9 cellular contexts compared by ENCODE assay signal in genomic region chr14:36524874-36525745, GRCh38. TPM values are rescaled to one million over a fixed set of nuclear protein-coding genes. Genes with fewer than 3 reads are reported as not detected.
DNase-seq lines count a peak whose midpoint lies in the region; ATAC-seq, FAIRE-seq and TF ChIP-seq lines count a peak whose summit lies in the region.
"Had no signal": no experiment of that assay in that cellular context is flagged by ENCODE, and none has a peak within 500 bp of the region (broad histone marks: within the 10 kb centered on the region; RNA-seq: fewer than 3 reads in every experiment).

No MANE protein-coding gene starts in this region.

- FAIRE-seq in HepG2 (lab: Jason Lieb, UNC) (peak; percentile 8), GM12891 (lab: Jason Lieb, UNC) (no peak)

- no peak overlapping the region for H3K9ac ChIP-seq in HepG2 (ENCODE audit: insufficient read depth, low read depth, low read length)

- in situ Hi-C loops in HAP-1 (cut with MboI; ENCODE audit: low sequenced_read_pairs) (loop anchor here (25.0 kb wide), 1 partner anchor 438 kb away; no protein-coding TSS in a partner anchor), HepG2 (cut with HindIII; ENCODE audit: extremely low pct_ligation_motif_present, low pct_unique_long_range_greater_than_20kb) (loop anchor here (10.0 kb wide), 2 partner anchors 320 to 450 kb away; no protein-coding TSS in a partner anchor)

- no TSS peak for BruUV-seq in HepG2 (replicated peaks; lab: Mats Ljungman, UMichigan)

- H3K9me3 ChIP-seq in HAP-1 (no peaks in the 10 kb centered on the region), HepG2 (ENCODE audit: low read length) (no peaks in the 10 kb centered on the region)

- intact Hi-C loops in HepG2 (cut with micrococcal nuclease; ENCODE audit: unreplicated experiment), result loop anchor here (1.0 to 10.0 kb wide), 3 partner anchors 320 to 455 kb away; no protein-coding TSS in a partner anchor

- CTCF ChIA-PET in HepG2 (lab: Yijun Ruan, JAX; ENCODE audit: low intra/inter-chr PET ratio, low total read pairs), result interaction anchor here (1.1 to 1.4 kb wide), 2 partner anchors 32 to 454 kb away, joined by 3 to 4 read pairs; no protein-coding TSS in a partner anchor

- TF ChIP-seq RAD21 in HepG2 (CRISPR knock-in tag; IDR thresholded peaks at IDR 0.05), result peak; percentile 53; the same call in 1 of the 2 replicates

- H4K20me1 ChIP-seq in HepG2 (ENCODE audit: insufficient read depth, low read length), result no peaks in the 10 kb centered on the region; the same call in 1 of the 2 replicates

- TF ChIP-seq EP300 in HepG2 (IDR thresholded peaks at IDR 0.05; ENCODE audit: low read depth in 2 of 2, low read length in 2 of 2), result no peak
- no peak for TF ChIP-seq EP300 in HepG2 (CRISPR knock-in tag; IDR thresholded peaks at IDR 0.05; ENCODE audit: borderline replicate concordance)

- H3K36me3 ChIP-seq in HAP-1 (replicated peaks) (no peaks in the 10 kb centered on the region), HepG2 (replicated peaks in 1 of 2; ENCODE audit: control insufficient read depth in 1 of 2, insufficient read depth in 2 of 2, low read length in 2 of 2) (no peaks in the 10 kb centered on the region)

- H3K27me3 ChIP-seq in HAP-1 (ENCODE audit: low read depth) (no peaks in the 10 kb centered on the region), HepG2 (ENCODE audit: control insufficient read depth in 1 of 2, insufficient read depth in 2 of 2, low read length in 2 of 2) (peaks cover 37 to 77% of the 10 kb centered on the region in 2 experiments)

- 19% methylated on average over 54 of the region's 54 CpGs for WGBS in HepG2 (ENCODE audit: low lambda C conversion rate)

- H2AFZ ChIP-seq in HepG2 (ENCODE audit: low read length), result no peak overlapping the region

- no peak for TF ChIP-seq POLR2A in HepG2 (IDR thresholded peaks at IDR 0.05; ENCODE audit: insufficient read depth in 1 of 2, low read depth in 2 of 2, low read length in 2 of 2)
- no peak for TF ChIP-seq POLR2A in GM12891 (IDR thresholded peaks at IDR 0.05; ENCODE audit: low read depth, low read length)

- peak; percentile 84 for ATAC-seq in HepG2
- ATAC-seq in HG03045 (IDR thresholded peaks at IDR 0.05; ENCODE audit: unreplicated experiment), result no peak

- no peak overlapping the region for H3K4me3 ChIP-seq in AG09309 (ENCODE audit: control insufficient read depth, low read depth, low read length)
- no peak overlapping the region for H3K4me3 ChIP-seq in HAP-1
- H3K4me3 ChIP-seq in HepG2 (replicated peaks in 1 of 3; ENCODE audit: insufficient read depth in 1 of 3, low read depth in 2 of 3, low read length in 3 of 3), result peak overlapping the region in 1 of 3 experiments; percentile 8; a peak in 1 of 6 replicates

- DNase-seq in AG09309 (ENCODE audit: low read depth) (no peak), HAP-1 (ENCODE audit: low spot score in 2 of 2) (peak; percentile 59 to 87), amniotic epithelial cell (ENCODE audit: low read depth) (peak; percentile 3), HepG2 (ENCODE audit: low spot score) (peak; percentile 74), OCI-M2 (lab: John Stamatoyannopoulos, UW; ENCODE audit: unreplicated experiment) (no peak), DMS114 treated with DMSO at 0.1 percent for 48 hours (lab: John Stamatoyannopoulos, UW; ENCODE audit: unreplicated experiment) (no peak), GM12891 (ENCODE audit: insufficient read length, low spot score) (no peak)

- no peaks in the 10 kb centered on the region for H3K79me2 ChIP-seq in HepG2 (ENCODE audit: insufficient read depth, low read length)

- H3K4me2 ChIP-seq in HepG2 (ENCODE audit: low read depth, low read length), result peak overlapping the region; percentile 39

- POLR2A ChIA-PET in HepG2 (lab: Yijun Ruan, JAX), result no interaction called here

- H3K4me1 ChIP-seq in HAP-1 (peaks cover 5% of the 10 kb centered on the region), HepG2 (ENCODE audit: insufficient read depth, low read length) (0 out of 2 replicates have a peak, but pooled peaks cover 15% of the 10 kb centered on the region)

- no peak overlapping the region for H3K27ac ChIP-seq in HepG2 (ENCODE audit: extremely low read length, insufficient read depth, low read length)

- TF ChIP-seq CTCF in AG09309 (IDR thresholded peaks at IDR 0.05; ENCODE audit: control insufficient read depth, insufficient read depth, low read depth, low read length, missing control alignments), result peak; percentile 52
- peak; percentile 89 for TF ChIP-seq CTCF in HepG2 (CRISPR knock-in tag; IDR thresholded peaks at IDR 0.05)

TF ChIP-seq in HepG2, 621 proteins besides CTCF, POLR2A, EP300 and RAD21 (continues in another document):
- 0 out of 2 replicates have a peak, but pooled peaks have one; percentile 63 for TF ChIP-seq ZNF44 (CRISPR knock-in tag; IDR thresholded peaks at IDR 0.05)
- TF ChIP-seq ZFP36 (IDR thresholded peaks at IDR 0.05; ENCODE audit: borderline replicate concordance, low read depth, low read length, partially characterized antibody), result peak; percentile 40
- TF ChIP-seq PREB (CRISPR knock-in tag; IDR thresholded peaks at IDR 0.05), result 0 out of 2 replicates have a peak, but pooled peaks have one; percentile 34

TF ChIP-seq in GM12891, 5 proteins besides CTCF, POLR2A, EP300 and RAD21:
- TF ChIP-seq TAF1 (IDR thresholded peaks at IDR 0.05; ENCODE audit: low read depth, low read length) (no peak), SPI1 (IDR thresholded peaks at IDR 0.05; ENCODE audit: low read depth, low read length) (no peak), PAX5 (IDR thresholded peaks at IDR 0.05; ENCODE audit: insufficient read depth, low read length, severe bottlenecking) (no peak), POU2F2 (IDR thresholded peaks at IDR 0.05; ENCODE audit: low read depth, low read length) (no peak), POLR2AphosphoS5 (IDR thresholded peaks at IDR 0.05; ENCODE audit: low read depth, low read length) (no peak)

RNA-seq across cellular contexts. Expression of gene NKX2-1, which starts 5.1 kb away (rescaled TPM):
- not detected in 2 replicates for total RNA-seq in HepG2 (2016; rRNA removed; fragmentation: Illumina TruSeq; extraction: Trizol)
- total RNA-seq in HepG2 (2016; cell fraction: cytosol; rRNA removed; fragmentation: Illumina TruSeq; extraction: Trizol; ENCODE audit: low read depth), result not detected in 2 replicates
- not detected in 2 replicates for total RNA-seq in HepG2 (2016; cell fraction: insoluble cytoplasmic fraction; rRNA removed; fragmentation: Illumina TruSeq; extraction: Trizol)
- total RNA-seq in HepG2 (2016; cell fraction: membrane; rRNA removed; fragmentation: Illumina TruSeq; extraction: Trizol), result not detected in 2 replicates
- total RNA-seq in HepG2 (2016; cell fraction: nucleus; rRNA removed; fragmentation: Illumina TruSeq; extraction: Trizol), result not detected in 2 replicates
- not detected in 2 replicates for polyA plus RNA-seq in HepG2 (2011; rRNA removed)
- not detected in 2 replicates for polyA plus RNA-seq in HepG2 (2011; cell fraction: cytosol; rRNA removed)
- not detected in 2 replicates for polyA plus RNA-seq in HepG2 (2011; cell fraction: nucleus; rRNA removed)
- not detected in 2 replicates for polyA plus RNA-seq in HepG2 (2012)
- not detected in 2 replicates for polyA plus RNA-seq in HepG2 (2016; cell fraction: cytosol; fragmentation: Illumina TruSeq; extraction: Trizol; ENCODE audit: low read depth)
- not detected in 2 replicates for polyA plus RNA-seq in HepG2 (2016; cell fraction: insoluble cytoplasmic fraction; fragmentation: Illumina TruSeq; extraction: Trizol; ENCODE audit: low read depth)
- polyA plus RNA-seq in HepG2 (2016; cell fraction: membrane; fragmentation: Illumina TruSeq; extraction: Trizol; ENCODE audit: low read depth), result not detected in 2 replicates
- polyA plus RNA-seq in HepG2 (2016; cell fraction: nucleus; fragmentation: Illumina TruSeq; extraction: Trizol; ENCODE audit: insufficient read depth, low read depth), result not detected in 2 replicates
- not detected in 2 replicates for polyA minus RNA-seq in HepG2 (2011; rRNA and poly(A)+ RNA removed; ENCODE audit: low replicate concordance)
- polyA minus RNA-seq in HepG2 (2011; cell fraction: cytosol; rRNA and poly(A)+ RNA removed), result not detected in 2 replicates
- not detected in 2 replicates for polyA minus RNA-seq in HepG2 (2011; cell fraction: nucleus; rRNA and poly(A)+ RNA removed)
- not detected for polyA plus RNA-seq in GM12891 (2012; ENCODE audit: low read depth, missing spikeins)
- total RNA-seq: skeletal muscle tissue had no signal

RNA-seq across cellular contexts. Expression of gene NKX2-8, which starts 57.3 kb away (rescaled TPM):
- total RNA-seq in HepG2 (2016; rRNA removed; fragmentation: Illumina TruSeq; extraction: Trizol), result not detected in 2 replicates
- not detected in 2 replicates for total RNA-seq in HepG2 (2016; cell fraction: cytosol; rRNA removed; fragmentation: Illumina TruSeq; extraction: Trizol; ENCODE audit: low read depth)
- total RNA-seq in HepG2 (2016; cell fraction: insoluble cytoplasmic fraction; rRNA removed; fragmentation: Illumina TruSeq; extraction: Trizol), result not detected in 2 replicates
- not detected in 2 replicates for total RNA-seq in HepG2 (2016; cell fraction: membrane; rRNA removed; fragmentation: Illumina TruSeq; extraction: Trizol)
- total RNA-seq in HepG2 (2016; cell fraction: nucleus; rRNA removed; fragmentation: Illumina TruSeq; extraction: Trizol), result not detected in 2 replicates
- not detected in 2 replicates for polyA plus RNA-seq in HepG2 (2011; rRNA removed)
- polyA plus RNA-seq in HepG2 (2011; cell fraction: cytosol; rRNA removed), result not detected in 2 replicates
- polyA plus RNA-seq in HepG2 (2011; cell fraction: nucleus; rRNA removed), result not detected in 2 replicates
- polyA plus RNA-seq in HepG2 (2012), result not detected in 2 replicates
- not detected in 2 replicates for polyA plus RNA-seq in HepG2 (2016; cell fraction: cytosol; fragmentation: Illumina TruSeq; extraction: Trizol; ENCODE audit: low read depth)
- polyA plus RNA-seq in HepG2 (2016; cell fraction: insoluble cytoplasmic fraction; fragmentation: Illumina TruSeq; extraction: Trizol; ENCODE audit: low read depth), result not detected in 2 replicates
- polyA plus RNA-seq in HepG2 (2016; cell fraction: membrane; fragmentation: Illumina TruSeq; extraction: Trizol; ENCODE audit: low read depth), result not detected in 2 replicates
- not detected in 2 replicates for polyA plus RNA-seq in HepG2 (2016; cell fraction: nucleus; fragmentation: Illumina TruSeq; extraction: Trizol; ENCODE audit: insufficient read depth, low read depth)
- not detected in 2 replicates for polyA minus RNA-seq in HepG2 (2011; rRNA and poly(A)+ RNA removed; ENCODE audit: low replicate concordance)
- polyA minus RNA-seq in HepG2 (2011; cell fraction: cytosol; rRNA and poly(A)+ RNA removed), result not detected in 2 replicates
- polyA minus RNA-seq in HepG2 (2011; cell fraction: nucleus; rRNA and poly(A)+ RNA removed), result not detected in 2 replicates
- polyA plus RNA-seq in GM12891 (2012; ENCODE audit: low read depth, missing spikeins), result not detected
- total RNA-seq: skeletal muscle tissue had no signal

Comparison
In these comparisons a context has a peak if more than half of its experiments do, and no peak if none do; other contexts are left out.
1. DNase-seq: peak in HAP-1 (2 of 2), amniotic epithelial cell (single experiment) and HepG2 (single experiment); none in AG09309 (single experiment), OCI-M2 (single experiment), DMS114 treated with DMSO at 0.1 percent for 48 hours (single experiment) and GM12891 (single experiment).